In the genomic region with DNA sequence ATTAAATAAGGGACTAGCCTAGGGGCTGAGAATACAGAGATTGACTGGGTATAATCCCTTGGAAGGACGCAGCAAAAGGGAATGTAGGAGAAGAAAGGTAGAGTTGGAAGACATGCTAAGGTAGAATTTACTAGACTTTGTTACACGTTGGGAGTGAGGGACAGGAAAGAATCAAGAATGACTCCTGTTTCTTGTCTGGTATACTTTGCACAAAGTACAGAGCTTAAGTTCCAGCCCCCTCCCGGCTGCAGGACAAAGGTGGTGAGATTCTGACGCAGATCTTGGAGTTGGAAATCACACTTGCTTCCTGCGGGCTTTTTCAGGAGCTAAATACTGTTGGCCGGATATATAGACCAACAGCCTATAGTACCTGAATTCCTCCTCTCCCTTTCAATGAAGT, we compare ENCODE assay signal across 9 cellular contexts. TPM values are rescaled to one million over a fixed set of nuclear protein-coding genes. Genes with fewer than 3 reads are reported as not detected.
A peak's percentile ranks its signal among the peaks of the same experiment; 100 is the strongest.
DNase-seq lines count a peak whose midpoint lies in the region; ATAC-seq and TF ChIP-seq lines count a peak whose summit lies in the region.
"Had no signal": no experiment of that assay in that cellular context is flagged by ENCODE, and none has a peak within 500 bp of the region (broad histone marks: within the 10 kb centered on the region; RNA-seq: fewer than 3 reads in every experiment).

No MANE protein-coding gene starts in this region.

- no peak for ATAC-seq in natural killer cell
- ATAC-seq in left lobe of liver: no peak
- no peak for ATAC-seq in aorta (ENCODE audit: low FRiP score)

- peak overlapping the region; percentile 93 for H3K4me3 Mint-ChIP-seq in natural killer cell

- H3K9me3 Mint-ChIP-seq in natural killer cell: no peaks in the 10 kb centered on the region

- H3K9me2 ChIP-seq in Loucy (replicated peaks; ENCODE audit: low read depth, low read length): no peaks in the 10 kb centered on the region

- WGBS in aorta, 2 donors: 46 to 48% methylated on average over 6 of the region's 6 CpGs

- peaks cover 11 to 17% of the 10 kb centered on the region in 2 donors for H3K27me3 Mint-ChIP-seq in natural killer cell (ENCODE audit: low read depth in 2 of 2)

- H3K4me1 ChIP-seq in BLaER1: peaks cover 8% of the 10 kb centered on the region
- H3K4me1 ChIP-seq in Loucy (ENCODE audit: insufficient read depth, low read length, poor library complexity, severe bottlenecking): peaks cover 9% of the 10 kb centered on the region
- H3K4me1 ChIP-seq in aorta (ENCODE audit: control insufficient read depth in 1 of 2, insufficient read depth in 2 of 2, low read length in 2 of 2): no peaks in the 10 kb centered on the region

- no peaks in the 10 kb centered on the region for H3K36me3 ChIP-seq in BLaER1
- no peaks in the 10 kb centered on the region for H3K36me3 ChIP-seq in Loucy (ENCODE audit: insufficient read depth, low read length)
- no peaks in the 10 kb centered on the region for H3K36me3 ChIP-seq in aorta (ENCODE audit: control insufficient read depth in 1 of 2, insufficient read depth in 2 of 2, low read length in 1 of 2)

- H3K4me1 Mint-ChIP-seq in natural killer cell: peaks cover 15 to 22% of the 10 kb centered on the region in 2 donors

- H3K9ac ChIP-seq in BLaER1: peak overlapping the region; percentile 63
- peak overlapping the region; percentile 48 for H3K9ac ChIP-seq in Loucy (ENCODE audit: low read depth, low read length, poor library complexity, severe bottlenecking)

- no peaks in the 10 kb centered on the region for H3K79me2 ChIP-seq in Loucy (ENCODE audit: insufficient read depth, low read length)

- H3K4me2 ChIP-seq in BLaER1 (peak overlapping the region; percentile 99), Loucy (ENCODE audit: low read depth, low read length, poor library complexity, severe bottlenecking) (peak overlapping the region; percentile 93)

- H3F3A ChIP-seq in Loucy (ENCODE audit: low read depth): no peaks in the 10 kb centered on the region

- H3K27ac Mint-ChIP-seq in natural killer cell: peak overlapping the region in 1 of 2 donors; percentile 21

- H3K27me3 ChIP-seq in BLaER1: peaks cover 20% of the 10 kb centered on the region
- no peaks in the 10 kb centered on the region for H3K27me3 ChIP-seq in Loucy (ENCODE audit: insufficient read depth, low read length, poor library complexity, severe bottlenecking)
- H3K27me3 ChIP-seq in aorta (ENCODE audit: control insufficient read depth in 1 of 2, insufficient read depth in 2 of 2, low read length in 1 of 2): no peaks in the 10 kb centered on the region

- DNase-seq in coronary artery (ENCODE audit: low spot score) (no peak), natural killer cell (no peak), left lobe of liver (ENCODE audit: low spot score) (no peak), head of caudate nucleus (no peak), NCI-H69 (lab: John Stamatoyannopoulos, UW) (no peak), aorta (no peak)
- DNase-seq: activated CD4-positive, alpha-beta T cell treated with anti-CD3 and anti-CD28 coated beads for 1 hour had no signal

- H3K9me3 ChIP-seq in BLaER1: no peaks in the 10 kb centered on the region
- H3K9me3 ChIP-seq in Loucy (ENCODE audit: insufficient read depth, low read depth, low read length): no peaks in the 10 kb centered on the region
- H3K9me3 ChIP-seq in aorta (ENCODE audit: control insufficient read depth, low read length): no peaks in the 10 kb centered on the region

- H3K27ac ChIP-seq in BLaER1: no peak overlapping the region
- no peak overlapping the region for H3K27ac ChIP-seq in coronary artery
- no peak overlapping the region for H3K27ac ChIP-seq in aorta (ENCODE audit: low read depth in 1 of 2, low read length in 2 of 2)

- intact Hi-C loops in natural killer cell (cut with micrococcal nuclease): no loop called here
- intact Hi-C loops in head of caudate nucleus (cut with DNase I): no loop called here
- intact Hi-C loops in aorta (cut with DNase I): no loop called here

- TF ChIP-seq CTCF in Loucy (conservative IDR thresholded peaks at IDR 0.05; ENCODE audit: low read length) (no peak), coronary artery (IDR thresholded peaks at IDR 0.05) (no peak), natural killer cell (IDR thresholded peaks at IDR 0.05) (no peak)

- peak overlapping the region; percentile 95 for H2AFZ ChIP-seq in Loucy (ENCODE audit: low read length)

- H3K4me3 ChIP-seq in BLaER1 (peak overlapping the region; percentile 78), Loucy (ENCODE audit: low read length, poor library complexity, severe bottlenecking) (peak overlapping the region; percentile 69), coronary artery (peak overlapping the region; percentile 91), aorta (ENCODE audit: low read length in 2 of 2) (peak overlapping the region in 1 of 2 donors; percentile 56)

- H4K20me1 ChIP-seq in BLaER1 (no peaks in the 10 kb centered on the region), Loucy (ENCODE audit: insufficient read depth, low read length, poor library complexity, severe bottlenecking) (no peaks in the 10 kb centered on the region)

- H3K36me3 Mint-ChIP-seq in natural killer cell: no peaks in the 10 kb centered on the region

RNA-seq across cellular contexts. Expression of gene HYKK, which starts 0.9 kb away (rescaled TPM):
- total RNA-seq in natural killer cell: under 1 TPM in 1 of 3 donors, not detected in 2; 0.32 TPM
- total RNA-seq in left lobe of liver: 5.4 TPM
- 1 to 10 TPM; 4.5 to 8.0 TPM for total RNA-seq in aorta
- polyA plus RNA-seq in aorta: 1 to 10 TPM in 1 of 2 donors, under 1 TPM in 1; 0.88 to 8.6 TPM

RNA-seq across cellular contexts. Expression of gene PSMA4, which starts 32.0 kb away (rescaled TPM):
- 100 to 1,000 TPM in 1 of 3 donors, 10 to 100 TPM in 2; 94.6 to 124 (median 96.4) TPM for total RNA-seq in natural killer cell
- 59.2 TPM for total RNA-seq in left lobe of liver
- 10 to 100 TPM; 88.5 to 97.1 TPM for total RNA-seq in aorta
- 100 to 1,000 TPM; 126 to 204 TPM for polyA plus RNA-seq in aorta

RNA-seq across cellular contexts. Expression of gene CHRNA5, which starts 57.0 kb away (rescaled TPM):
- total RNA-seq in natural killer cell: under 1 TPM; 0.23 to 0.45 (median 0.42) TPM
- total RNA-seq in left lobe of liver: 0.35 TPM
- 1 to 10 TPM in 1 of 2 donors, under 1 TPM in 1; 0.84 to 1.6 TPM for total RNA-seq in aorta
- polyA plus RNA-seq in aorta: under 1 TPM; 0.25 to 0.41 TPM
